ENCODE assay signal across 10 cellular contexts in the genomic region with DNA sequence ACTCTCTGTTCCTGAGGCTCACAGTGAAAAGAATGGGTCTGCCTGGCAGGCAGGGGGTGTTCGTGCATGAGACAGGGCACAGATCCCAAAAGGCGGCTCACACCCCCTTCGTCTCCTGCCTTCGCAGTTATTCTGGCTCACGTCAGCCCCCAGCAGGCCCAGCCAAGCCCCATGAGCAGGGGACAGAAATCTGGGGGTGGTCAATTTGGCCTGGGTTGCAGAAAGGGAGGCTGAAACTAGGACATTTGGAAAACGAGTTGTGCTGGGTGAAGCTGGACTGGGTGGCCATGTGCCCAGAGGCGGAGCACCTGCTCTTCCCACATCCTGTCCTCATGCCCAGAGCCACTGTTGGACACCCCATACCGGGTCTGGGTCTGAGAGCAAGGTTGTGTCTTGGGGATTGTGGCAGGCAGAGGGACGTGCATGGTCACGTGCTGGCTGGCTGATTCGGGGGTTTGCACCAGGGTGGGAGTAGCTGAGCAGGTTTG.
DNase-seq lines count a peak whose midpoint lies in the region; ATAC-seq lines count a peak whose summit lies in the region.
"Had no signal": no experiment of that assay in that cellular context is flagged by ENCODE, and none has a peak within 500 bp of the region (broad histone marks: within the 10 kb centered on the region; RNA-seq: fewer than 3 reads in every experiment).

No MANE protein-coding gene starts in this region.

- peaks cover 72% of the 10 kb centered on the region for H3K36me3 Mint-ChIP-seq in stimulated activated effector memory CD8-positive, alpha-beta T cell treated with anti-CD3 and anti-CD28 coated beads, Interleukin-12 subunit alpha, Interleukin-12 subunit beta, amount 100 ng/mL, for 72 hours

- no peak overlapping the region for H3K4me3 Mint-ChIP-seq in stimulated activated effector memory CD8-positive, alpha-beta T cell treated with anti-CD3 and anti-CD28 coated beads, Interleukin-12 subunit alpha, Interleukin-12 subunit beta, amount 100 ng/mL, for 72 hours
- H3K4me3 Mint-ChIP-seq: T-cell had no signal

- peak; percentile 14 for DNase-seq in HT-29 (ENCODE audit: low spot score)
- DNase-seq in anterior cingulate cortex (lab: John Stamatoyannopoulos, UW) = peak in 54 of 58 donors; percentile 31 to 96 (median 80)
- peak in 44 of 51 donors; percentile 25 to 92 (median 69) for DNase-seq in hypothalamus (lab: John Stamatoyannopoulos, UW)
- DNase-seq in stimulated activated effector memory CD8-positive, alpha-beta T cell treated with anti-CD3 and anti-CD28 coated beads, Interleukin-12 subunit alpha, Interleukin-12 subunit beta, amount 100 ng/mL, for 72 hours (ENCODE audit: low spot score in 2 of 2) = no peak
- no peak for DNase-seq in NK-92 treated with Interleukin-12 subunit alpha and Interleukin-12 subunit beta, amount 100 ng/mL, for 24 hours (lab: John Stamatoyannopoulos, UW)
- no peak for DNase-seq in inferior parietal cortex (ENCODE audit: extremely low spot score)
- no peak for DNase-seq in stimulated activated CD4-positive, alpha-beta T cell treated with anti-CD3 and anti-CD28 coated beads, Interleukin-1b, Interleukin-23, amount 100 ng/mL, for 48 hours
- DNase-seq: NCI-H1105, T-cell, upper lobe of right lung had no signal

- ATAC-seq in stimulated activated effector memory CD8-positive, alpha-beta T cell treated with anti-CD3 and anti-CD28 coated beads, Interleukin-12 subunit alpha, Interleukin-12 subunit beta, amount 100 ng/mL, for 72 hours = no peak
- ATAC-seq: T-cell, upper lobe of right lung had no signal

- H3K9me3 Mint-ChIP-seq in stimulated activated effector memory CD8-positive, alpha-beta T cell treated with anti-CD3 and anti-CD28 coated beads, Interleukin-12 subunit alpha, Interleukin-12 subunit beta, amount 100 ng/mL, for 72 hours = no peaks in the 10 kb centered on the region
- H3K9me3 Mint-ChIP-seq: T-cell had no signal

- H3K27ac Mint-ChIP-seq in stimulated activated effector memory CD8-positive, alpha-beta T cell treated with anti-CD3 and anti-CD28 coated beads, Interleukin-12 subunit alpha, Interleukin-12 subunit beta, amount 100 ng/mL, for 72 hours = peak overlapping the region; percentile 75
- H3K27ac Mint-ChIP-seq: T-cell had no signal

- H3K4me1 Mint-ChIP-seq in stimulated activated effector memory CD8-positive, alpha-beta T cell treated with anti-CD3 and anti-CD28 coated beads, Interleukin-12 subunit alpha, Interleukin-12 subunit beta, amount 100 ng/mL, for 72 hours = peaks cover 14% of the 10 kb centered on the region

Comparison
In these comparisons a context has a peak if more than half of its experiments do, and no peak if none do; other contexts are left out.
1. DNase-seq: peak in HT-29 (single experiment), anterior cingulate cortex (54 of 58) and hypothalamus (44 of 51); none in stimulated activated effector memory CD8-positive, alpha-beta T cell treated with anti-CD3 and anti-CD28 coated beads, Interleukin-12 subunit alpha, Interleukin-12 subunit beta, amount 100 ng/mL, for 72 hours (0 of 2), NK-92 treated with Interleukin-12 subunit alpha and Interleukin-12 subunit beta, amount 100 ng/mL, for 24 hours (single experiment), inferior parietal cortex (single experiment) and stimulated activated CD4-positive, alpha-beta T cell treated with anti-CD3 and anti-CD28 coated beads, Interleukin-1b, Interleukin-23, amount 100 ng/mL, for 48 hours (single experiment).